ENCODE assay signal across 8 cellular contexts in the genomic region with DNA sequence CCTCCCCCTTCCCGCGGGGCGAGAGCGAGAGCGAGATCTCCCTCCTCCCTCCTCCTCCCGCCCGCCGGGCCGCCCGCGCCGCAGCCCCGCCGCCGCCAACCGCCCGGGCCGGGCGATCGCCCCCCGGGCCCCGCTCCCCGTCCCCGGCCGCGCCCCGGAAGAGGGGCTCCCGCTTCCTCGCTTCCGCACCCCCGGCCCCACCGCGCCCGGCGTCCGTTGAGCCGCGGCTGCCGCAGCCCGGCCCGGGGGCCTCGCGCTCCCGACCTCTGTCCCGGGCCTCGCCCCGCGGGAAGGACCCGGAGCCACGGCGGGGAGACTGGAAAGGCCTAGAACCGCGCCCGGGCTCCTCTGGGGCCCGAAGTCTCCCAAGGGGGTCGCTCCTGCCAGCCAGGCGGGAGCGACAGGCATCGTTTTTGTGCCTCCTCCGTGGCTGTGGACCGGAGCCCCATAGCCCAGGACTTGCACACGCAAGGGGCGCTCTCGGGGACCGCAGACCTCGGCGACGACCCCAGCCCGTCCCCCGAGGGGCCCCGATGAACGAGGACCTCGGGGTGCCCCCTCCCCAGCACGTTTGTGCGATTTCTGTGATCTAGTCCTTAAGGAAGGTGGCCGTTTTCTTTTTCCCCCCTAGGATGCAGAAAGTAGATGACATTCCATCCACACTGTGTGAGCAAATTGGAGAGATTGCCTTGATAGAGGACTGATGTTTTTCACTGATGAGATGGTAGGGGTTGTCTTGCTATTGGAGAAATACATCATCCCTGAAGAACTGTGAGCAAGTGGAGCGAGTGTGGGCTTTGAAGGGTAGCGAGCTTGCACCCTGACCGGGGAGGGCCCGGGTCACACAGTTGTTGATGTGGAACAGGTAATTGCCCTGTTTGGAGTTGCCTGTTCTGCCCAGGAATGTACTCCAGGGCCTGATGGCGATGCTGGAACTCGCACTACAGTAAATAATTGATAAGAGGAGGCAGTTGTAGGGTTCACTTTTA. TPM values are rescaled to one million over a fixed set of nuclear protein-coding genes. Genes with fewer than 3 reads are reported as not detected.
DNase-seq lines count a peak whose midpoint lies in the region; ATAC-seq and TF ChIP-seq lines count a peak whose summit lies in the region.

No MANE protein-coding gene starts in this region.

- no peaks in the 10 kb centered on the region for H3K9me3 Mint-ChIP-seq in activated CD8-positive, alpha-beta T cell treated with anti-CD3 and anti-CD28 coated beads, Interleukin-2, amount 10 ng/mL, durations not matched to agents 7 days and 5 days (ENCODE audit: insufficient read depth)

- intact Hi-C loops in heart right ventricle (cut with DNase I) = no loop called here

- POLR2A ChIA-PET in activated CD8-positive, alpha-beta T cell treated with anti-CD3 and anti-CD28 coated beads, Interleukin-2, amount 10 ng/mL, durations not matched to agents 7 days and 5 days (lab: Charles Lee) = interaction anchor here (0.5 to 2.3 kb wide), 12 partner anchors 11 to 681 kb away, joined by 3 to 20 read pairs (median 3); a partner anchor contains a TSS

- CTCF ChIA-PET in activated CD8-positive, alpha-beta T cell treated with anti-CD3 and anti-CD28 coated beads, Interleukin-2, amount 10 ng/mL, durations not matched to agents 7 days and 5 days (lab: Charles Lee) = interaction anchor here (0.8 to 4.0 kb wide), 10 partner anchors 9 to 478 kb away, joined by 3 to 37 read pairs (median 4); a partner anchor contains a TSS

- no peaks in the 10 kb centered on the region for H3K9me3 ChIP-seq in heart right ventricle

- peak; percentile 18 for ATAC-seq in GM18511 (IDR thresholded peaks at IDR 0.05; ENCODE audit: unreplicated experiment)
- peak; percentile 3 for ATAC-seq in HG03378 (IDR thresholded peaks at IDR 0.05; ENCODE audit: unreplicated experiment)
- no peak for ATAC-seq in activated CD8-positive, alpha-beta T cell treated with anti-CD3 and anti-CD28 coated beads, Interleukin-2, amount 10 ng/mL, durations not matched to agents 7 days and 5 days
- ATAC-seq in heart right ventricle = peak in 1 of 8 donors; percentile 0
- no peak for ATAC-seq in GM19463 (IDR thresholded peaks at IDR 0.05; ENCODE audit: unreplicated experiment)

- peak overlapping the region; percentile 95 for H3K4me3 Mint-ChIP-seq in activated CD8-positive, alpha-beta T cell treated with anti-CD3 and anti-CD28 coated beads, Interleukin-2, amount 10 ng/mL, durations not matched to agents 7 days and 5 days

- TF ChIP-seq CTCF in 22Rv1 (IDR thresholded peaks at IDR 0.05) = no peak
- peak in 4 of 9 donors; percentile 10 to 31 (median 22) for TF ChIP-seq CTCF in heart right ventricle (IDR thresholded peaks at IDR 0.05)

- H3K36me3 ChIP-seq in heart right ventricle = peaks cover 0 to 12% (median 0%) of the 10 kb centered on the region in 9 donors

- DNase-seq in activated CD8-positive, alpha-beta T cell treated with anti-CD3 and anti-CD28 coated beads, Interleukin-2, amount 10 ng/mL, durations not matched to agents 7 days and 5 days = peak; percentile 39
- peak in 1 of 2 donors; percentile 54 for DNase-seq in heart right ventricle
- DNase-seq in renal cortical epithelial cell (ENCODE audit: low read depth) = peak; percentile 78
- DNase-seq in DMS153 (lab: John Stamatoyannopoulos, UW) = no peak

- H3K4me3 ChIP-seq in heart right ventricle = peak overlapping the region; percentile 89 to 99 (median 94)

- no peaks in the 10 kb centered on the region for H3K27me3 ChIP-seq in heart right ventricle

- peak overlapping the region; percentile 98 for H3K27ac Mint-ChIP-seq in activated CD8-positive, alpha-beta T cell treated with anti-CD3 and anti-CD28 coated beads, Interleukin-2, amount 10 ng/mL, durations not matched to agents 7 days and 5 days

- peaks cover 81% of the 10 kb centered on the region for H3K4me1 Mint-ChIP-seq in activated CD8-positive, alpha-beta T cell treated with anti-CD3 and anti-CD28 coated beads, Interleukin-2, amount 10 ng/mL, durations not matched to agents 7 days and 5 days (ENCODE audit: low read depth)

- peaks cover 9 to 75% (median 48%) of the 10 kb centered on the region in 9 donors for H3K4me1 ChIP-seq in heart right ventricle

- H3K36me3 Mint-ChIP-seq in activated CD8-positive, alpha-beta T cell treated with anti-CD3 and anti-CD28 coated beads, Interleukin-2, amount 10 ng/mL, durations not matched to agents 7 days and 5 days (ENCODE audit: low read depth) = peaks cover 36% of the 10 kb centered on the region

- WGBS in heart right ventricle, 2 donors = 2 to 4% methylated on average over 54 to 82 of the region's 82 CpGs

- no peaks in the 10 kb centered on the region for H3K27me3 Mint-ChIP-seq in activated CD8-positive, alpha-beta T cell treated with anti-CD3 and anti-CD28 coated beads, Interleukin-2, amount 10 ng/mL, durations not matched to agents 7 days and 5 days (ENCODE audit: low read depth)

- H3K27ac ChIP-seq in 22Rv1 = peak overlapping the region; percentile 88
- H3K27ac ChIP-seq in heart right ventricle = peak overlapping the region; percentile 76 to 100 (median 98)

RNA-seq across cellular contexts. Expression of a gene that starts 0.6 kb away (rescaled TPM):
- 10 to 100 TPM; 34.1 to 39.8 TPM for total RNA-seq in activated CD8-positive, alpha-beta T cell treated with anti-CD3 and anti-CD28 coated beads, Interleukin-2, amount 10 ng/mL, durations not matched to agents 7 days and 5 days
- total RNA-seq in heart right ventricle = 10 to 100 TPM in 9 of 10 donors, 1 to 10 TPM in 1; 9.3 to 20.4 (median 14.3) TPM
- 10 to 100 TPM in 1 of 2 donors, 1 to 10 TPM in 1; 6.1 to 11.3 TPM for polyA plus RNA-seq in heart right ventricle
- total RNA-seq in renal cortical epithelial cell = 15.8 and 27.9 TPM in 2 replicates

RNA-seq across cellular contexts. Expression of a gene that starts 15.5 kb away (rescaled TPM):
- total RNA-seq in activated CD8-positive, alpha-beta T cell treated with anti-CD3 and anti-CD28 coated beads, Interleukin-2, amount 10 ng/mL, durations not matched to agents 7 days and 5 days = not detected
- total RNA-seq in heart right ventricle (under 1 TPM in 4 of 10 donors, not detected in 6; 0.15 to 0.65 (median 0.27) TPM), renal cortical epithelial cell (not detected in 2 replicates)
- under 1 TPM in 1 of 2 donors, not detected in 1; 0.29 TPM for polyA plus RNA-seq in heart right ventricle

Comparison
In these comparisons a context has a peak if more than half of its experiments do, and no peak if none do; other contexts are left out.
1. ATAC-seq: peak in GM18511 (single experiment) and HG03378 (single experiment); none in activated CD8-positive, alpha-beta T cell treated with anti-CD3 and anti-CD28 coated beads, Interleukin-2, amount 10 ng/mL, durations not matched to agents 7 days and 5 days (single experiment) and GM19463 (single experiment).